1 cellular context compared by ENCODE assay signal in genomic region chr9:68779558-68780376, GRCh38.
A peak's percentile ranks its signal among the peaks of the same experiment; 100 is the strongest.
TF ChIP-seq lines count a peak whose summit lies in the region.

No MANE protein-coding gene starts in this region.

TF ChIP-seq in WTC11, 78 proteins besides CTCF, POLR2A, EP300 and RAD21 (continued from another document):
- TF ChIP-seq HMGXB4 (CRISPR knock-in tag; IDR thresholded peaks at IDR 0.05) = peak; percentile 91
- TF ChIP-seq PRDM15 (CRISPR knock-in tag; IDR thresholded peaks at IDR 0.05) = 0 out of 2 replicates have a peak, but pooled peaks have one; percentile 46
- no peak for TF ChIP-seq NR2C2 (CRISPR knock-in tag; IDR thresholded peaks at IDR 0.05)
- no peak for TF ChIP-seq SMAD4 (CRISPR knock-in tag; IDR thresholded peaks at IDR 0.05)
- TF ChIP-seq ERG (CRISPR knock-in tag; IDR thresholded peaks at IDR 0.05) = no peak
- TF ChIP-seq ZBTB43 (CRISPR knock-in tag; IDR thresholded peaks at IDR 0.05) = peak; percentile 55; the same call in 1 of the 2 replicates
- no peak for TF ChIP-seq EMX1 (CRISPR knock-in tag; IDR thresholded peaks at IDR 0.05)
- TF ChIP-seq FOXP4 (CRISPR knock-in tag; IDR thresholded peaks at IDR 0.05) = peak; percentile 51; the same call in 1 of the 2 replicates
- TF ChIP-seq ZBTB21 (CRISPR knock-in tag; IDR thresholded peaks at IDR 0.05; ENCODE audit: borderline replicate concordance) = 0 out of 2 replicates have a peak, but pooled peaks have one; percentile 9
- no peak for TF ChIP-seq ATF2 (CRISPR knock-in tag; IDR thresholded peaks at IDR 0.05; ENCODE audit: borderline replicate concordance, low read depth)
- TF ChIP-seq GABPB1 (CRISPR knock-in tag; IDR thresholded peaks at IDR 0.05) = peak; percentile 36
TF ChIP-seq in WTC11: peak in this region for 15.
